ENCODE assay signal across 26 cellular contexts in genomic region chr1:220425852-220426251, GRCh38.
"Had no signal": no experiment of that assay in that cellular context is flagged by ENCODE, and none has a peak within 500 bp of the region (broad histone marks: within the 10 kb centered on the region; RNA-seq: fewer than 3 reads in every experiment).

No MANE protein-coding gene starts in this region.

- H3K4me3 ChIP-seq: ascending aorta, coronary artery, dorsolateral prefrontal cortex, heart left ventricle had no signal

- H3K9me3 Mint-ChIP-seq: activated B cell treated with CpG ODN at 0.5 μM for 24 hours; activated CD4-positive, alpha-beta memory T cell treated with anti-CD3 and anti-CD28 coated beads, Interleukin-2, amount 10 ng/mL, durations not matched to agents 7 days and 5 days; activated CD4-positive, alpha-beta T cell treated with anti-CD3 and anti-CD28 coated beads, Interleukin-2, amount 10 ng/mL, durations not matched to agents 7 days and 5 days; activated naive CD4-positive, alpha-beta T cell treated with anti-CD3 and anti-CD28 coated beads, Interleukin-2, amount 10 ng/mL, durations not matched to agents 7 days and 5 days; activated T-cell treated with anti-CD3 and anti-CD28 coated beads, Interleukin-2, amount 50 U/mL, for 4 hours; activated T-helper 2 cell treated with anti-CD3 and anti-CD28 coated beads, Interferon-gamma antibody, Interleukin-2, Interleukin-4, amounts not matched to agents 10 μg/mL and 5 μg/mL and 100 μg/mL, durations not matched to agents 14 hours and 24 hours and 36 hours; central memory CD8-positive, alpha-beta T cell; dendritic cell treated with granulocyte-macrophage colony-stimulating factor and Interleukin-4, amounts not matched to agents 40 ng/mL and 50 ng/mL, for 4 days; endodermal cell; T-cell; T-helper 1 cell treated with Interleukin-12 subunit alpha and Interleukin-12 subunit beta and Interleukin-4 antibody, amounts not matched to agents 30 μg/mL and 1 μg/mL, for 36 hours had no signal

- H3K36me3 ChIP-seq: ascending aorta, heart left ventricle, WERI-Rb-1 had no signal

- H3K4me1 Mint-ChIP-seq: activated B cell treated with CpG ODN at 0.5 μM for 24 hours; activated CD4-positive, alpha-beta T cell treated with anti-CD3 and anti-CD28 coated beads, Interleukin-2, amount 10 ng/mL, durations not matched to agents 7 days and 5 days; activated naive CD4-positive, alpha-beta T cell treated with anti-CD3 and anti-CD28 coated beads, Interleukin-2, amount 10 ng/mL, durations not matched to agents 7 days and 5 days; central memory CD8-positive, alpha-beta T cell; T-cell had no signal

- H3K27ac ChIP-seq: ascending aorta, coronary artery, dorsolateral prefrontal cortex, heart left ventricle, WERI-Rb-1 had no signal

- H3K27ac Mint-ChIP-seq: activated B cell treated with CpG ODN at 0.5 μM for 24 hours; activated CD4-positive, alpha-beta memory T cell treated with anti-CD3 and anti-CD28 coated beads, Interleukin-2, amount 10 ng/mL, durations not matched to agents 7 days and 5 days; activated CD4-positive, alpha-beta T cell treated with anti-CD3 and anti-CD28 coated beads, Interleukin-2, amount 10 ng/mL, durations not matched to agents 7 days and 5 days; activated naive CD4-positive, alpha-beta T cell treated with anti-CD3 and anti-CD28 coated beads, Interleukin-2, amount 10 ng/mL, durations not matched to agents 7 days and 5 days; activated naive CD8-positive, alpha-beta T cell; activated T-helper 2 cell treated with anti-CD3 and anti-CD28 coated beads, Interferon-gamma antibody, Interleukin-2, Interleukin-4, amounts not matched to agents 10 μg/mL and 5 μg/mL and 100 μg/mL, durations not matched to agents 14 hours and 24 hours and 36 hours; brain; dendritic cell treated with granulocyte-macrophage colony-stimulating factor and Interleukin-4, amounts not matched to agents 40 ng/mL and 50 ng/mL, for 4 days; endodermal cell; T-cell; T-helper 1 cell treated with Interleukin-12 subunit alpha and Interleukin-12 subunit beta and Interleukin-4 antibody, amounts not matched to agents 30 μg/mL and 1 μg/mL, for 36 hours had no signal

- H3K27me3 ChIP-seq: ascending aorta, heart left ventricle had no signal

- H3K27me3 Mint-ChIP-seq: activated CD4-positive, alpha-beta T cell treated with anti-CD3 and anti-CD28 coated beads, Interleukin-2, amount 10 ng/mL, durations not matched to agents 7 days and 5 days; activated naive CD4-positive, alpha-beta T cell treated with anti-CD3 and anti-CD28 coated beads, Interleukin-2, amount 10 ng/mL, durations not matched to agents 7 days and 5 days; brain; dendritic cell treated with granulocyte-macrophage colony-stimulating factor and Interleukin-4, amounts not matched to agents 40 ng/mL and 50 ng/mL, for 4 days had no signal

- H3K9me3 ChIP-seq: ascending aorta, heart left ventricle had no signal

- DNase-seq: activated B cell treated with CpG ODN at 0.5 μM for 24 hours; activated CD4-positive, alpha-beta memory T cell treated with anti-CD3 and anti-CD28 coated beads, Interleukin-2, amount 10 ng/mL, durations not matched to agents 7 days and 5 days; activated CD4-positive, alpha-beta T cell treated with anti-CD3 and anti-CD28 coated beads, Interleukin-2, amount 10 ng/mL, durations not matched to agents 7 days and 5 days; activated CD4-positive, alpha-beta T cell treated with anti-CD3 and anti-CD28 coated beads, Interleukin-2, amount 50 U/mL, for 4 hours; activated effector memory CD4-positive, alpha-beta T cell treated with anti-CD3 and anti-CD28 coated beads, Interleukin-2, amount 50 U/mL, for 16 hours; activated naive CD4-positive, alpha-beta T cell treated with anti-CD3 and anti-CD28 coated beads, Interleukin-2, amount 10 ng/mL, durations not matched to agents 7 days and 5 days; activated T-cell treated with anti-CD3 and anti-CD28 coated beads, Interleukin-2, amount 50 U/mL, for 4 hours; dorsolateral prefrontal cortex; effector memory CD4-positive, alpha-beta T cell; endodermal cell; foreskin fibroblast; heart left ventricle; SW 1271; T-cell; T1000; WERI-Rb-1 had no signal

- H3K36me3 Mint-ChIP-seq: activated naive CD4-positive, alpha-beta T cell treated with anti-CD3 and anti-CD28 coated beads, Interleukin-2, amount 10 ng/mL, durations not matched to agents 7 days and 5 days; activated naive CD8-positive, alpha-beta T cell; brain; T-cell had no signal

- H3K4me3 Mint-ChIP-seq: activated B cell treated with CpG ODN at 0.5 μM for 24 hours; activated CD4-positive, alpha-beta memory T cell treated with anti-CD3 and anti-CD28 coated beads, Interleukin-2, amount 10 ng/mL, durations not matched to agents 7 days and 5 days; activated CD4-positive, alpha-beta T cell treated with anti-CD3 and anti-CD28 coated beads, Interleukin-2, amount 10 ng/mL, durations not matched to agents 7 days and 5 days; activated naive CD4-positive, alpha-beta T cell treated with anti-CD3 and anti-CD28 coated beads, Interleukin-2, amount 10 ng/mL, durations not matched to agents 7 days and 5 days; activated naive CD8-positive, alpha-beta T cell; activated T-cell treated with anti-CD3 and anti-CD28 coated beads, Interleukin-2, amount 50 U/mL, for 4 hours; brain; central memory CD8-positive, alpha-beta T cell; dendritic cell treated with granulocyte-macrophage colony-stimulating factor and Interleukin-4, amounts not matched to agents 40 ng/mL and 50 ng/mL, for 4 days; endodermal cell; T-cell; T-helper 1 cell treated with Interleukin-12 subunit alpha and Interleukin-12 subunit beta and Interleukin-4 antibody, amounts not matched to agents 30 μg/mL and 1 μg/mL, for 36 hours had no signal

- ATAC-seq: activated CD4-positive, CD25-positive, alpha-beta regulatory T cell treated with anti-CD3 and anti-CD28 coated beads, Interleukin-2, amount 50 U/mL, for 24 hours; activated T-cell treated with anti-CD3 and anti-CD28 coated beads, Interleukin-2, amount 50 U/mL, for 4 hours; esophagus mucosa; heart left ventricle; T-cell had no signal

- H3K4me1 ChIP-seq: ascending aorta, heart left ventricle had no signal
